24 cellular contexts compared by ENCODE assay signal in the genomic region with DNA sequence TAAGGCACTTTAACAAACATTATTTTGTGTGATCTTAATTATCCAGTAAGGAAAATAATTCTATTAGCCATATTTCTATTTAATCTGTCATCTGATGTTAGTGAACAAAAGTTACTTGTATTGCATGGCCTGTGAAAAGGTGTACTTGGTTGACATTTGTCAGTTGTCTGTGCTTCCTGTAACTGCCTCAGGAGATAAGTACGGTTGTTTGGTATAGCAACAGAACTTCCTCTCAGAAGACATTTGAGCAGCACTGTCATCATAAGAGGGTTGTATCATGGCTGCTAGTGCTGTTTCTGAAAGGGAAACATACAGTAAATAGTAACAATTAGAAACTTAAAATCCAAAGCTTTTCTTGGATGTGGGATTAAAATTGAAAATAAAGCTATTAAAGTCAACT. TPM values are rescaled to one million over a fixed set of nuclear protein-coding genes. Genes with fewer than 3 reads are reported as not detected.
DNase-seq lines count a peak whose midpoint lies in the region; ATAC-seq, FAIRE-seq and TF ChIP-seq lines count a peak whose summit lies in the region.
"Had no signal": no experiment of that assay in that cellular context is flagged by ENCODE, and none has a peak within 500 bp of the region (broad histone marks: within the 10 kb centered on the region; RNA-seq: fewer than 3 reads in every experiment).

No MANE protein-coding gene starts in this region.

- no peaks in the 10 kb centered on the region for H3K9me3 ChIP-seq in DND-41 (ENCODE audit: insufficient read depth, low read length, severe bottlenecking)
- H3K9me3 ChIP-seq in K562 (replicated peaks; ENCODE audit: control insufficient read depth, insufficient read depth, low read depth, low read length), result no peaks in the 10 kb centered on the region
- H3K9me3 ChIP-seq: BLaER1, heart right ventricle, left ventricle myocardium inferior, psoas muscle had no signal

- FAIRE-seq in K562 (lab: Jason Lieb, UNC), result peak; percentile 54

- 8% methylated on average over 1 of the region's 1 CpG for whole genome bisulfite sequencing in K562 (ENCODE audit: insufficient coverage, low coverage, missing lambda C conversion rate)

- H3K4me3 ChIP-seq in DND-41 (ENCODE audit: low read depth in 1 of 2, low read length in 2 of 2) (no peak overlapping the region), K562 (no peak overlapping the region)
- H3K4me3 ChIP-seq: BLaER1, cardiac muscle cell, heart right ventricle, left ventricle myocardium inferior, psoas muscle had no signal

- CTCF ChIA-PET in K562 (lab: Yijun Ruan, JAX; ENCODE audit: low intra/inter-chr PET ratio), result interaction anchor here (0.6 kb wide), 1 partner anchor 139 kb away, joined by 3 read pairs; no protein-coding TSS in a partner anchor

- no peak for TF ChIP-seq POLR2A in K562 (conservative IDR thresholded peaks at IDR 0.05)

- H3K9me3 Mint-ChIP-seq in activated CD4-positive, alpha-beta T cell treated with anti-CD3 and anti-CD28 coated beads, Interleukin-2, amount 10 ng/mL, durations not matched to agents 24 days and 14 days, result peaks cover 4% of the 10 kb centered on the region
- H3K9me3 Mint-ChIP-seq: activated T-helper 17 cell treated with anti-CD3 and anti-CD28 coated beads, Interleukin-2, amount 50 U/mL, for 72 hours; immature natural killer cell; neural crest cell had no signal

- H4K20me1 ChIP-seq in DND-41 (ENCODE audit: insufficient read depth, low read length), result no peaks in the 10 kb centered on the region
- no peaks in the 10 kb centered on the region for H4K20me1 ChIP-seq in K562 (replicated peaks; ENCODE audit: control insufficient read depth, insufficient read depth, low read length)
- H4K20me1 ChIP-seq: BLaER1 had no signal

- H3K27me3 ChIP-seq in DND-41 (ENCODE audit: insufficient read depth, low read length, poor library complexity) (no peaks in the 10 kb centered on the region), K562 (ENCODE audit: control insufficient read depth in 2 of 2, insufficient read depth in 2 of 2, low read length in 2 of 2) (no peaks in the 10 kb centered on the region)
- H3K27me3 ChIP-seq: BLaER1, cardiac muscle cell, heart right ventricle had no signal

- no peak for TF ChIP-seq RAD21 in K562 (CRISPR knock-in tag; conservative IDR thresholded peaks at IDR 0.05 in 1 of 2, IDR thresholded peaks at IDR 0.05 in 1 of 2)

- H3K36me3 Mint-ChIP-seq in activated CD4-positive, alpha-beta T cell treated with anti-CD3 and anti-CD28 coated beads, Interleukin-2, amount 10 ng/mL, durations not matched to agents 24 days and 14 days (ENCODE audit: low read depth), result peaks cover 29% of the 10 kb centered on the region

- H3K4me3 Mint-ChIP-seq in activated CD4-positive, alpha-beta T cell treated with anti-CD3 and anti-CD28 coated beads, Interleukin-2, amount 10 ng/mL, durations not matched to agents 24 days and 14 days, result peak overlapping the region; percentile 66
- H3K4me3 Mint-ChIP-seq: activated T-helper 17 cell treated with anti-CD3 and anti-CD28 coated beads, Interleukin-2, amount 50 U/mL, for 72 hours had no signal

- H3K36me3 ChIP-seq in DND-41 (ENCODE audit: insufficient read depth, low read length), result peaks cover 33% of the 10 kb centered on the region
- H3K36me3 ChIP-seq in K562 (ENCODE audit: control insufficient read depth, insufficient read depth, low read length), result peaks cover 44% of the 10 kb centered on the region

- H3K4me2 ChIP-seq in DND-41 (ENCODE audit: insufficient read depth, low read length), result peak overlapping the region; percentile 36; the same call in 1 of the 2 replicates
- H3K4me2 ChIP-seq in K562 (ENCODE audit: insufficient read depth, low read length), result no peak overlapping the region
- H3K4me2 ChIP-seq: BLaER1 had no signal

- no peak for TF ChIP-seq CTCF in DND-41 (IDR thresholded peaks at IDR 0.05; ENCODE audit: borderline replicate concordance, extremely low read depth, low read length, poor library complexity, severe bottlenecking)
- no peak for TF ChIP-seq CTCF in K562 (IDR thresholded peaks at IDR 0.05 in 2 of 3, conservative IDR thresholded peaks at IDR 0.05 in 1 of 3; ENCODE audit: insufficient read depth in 2 of 3, low read depth in 1 of 3, low read length in 3 of 3)

- POLR2A ChIA-PET in K562 (lab: Yijun Ruan, JAX), result interaction anchor here (1.1 kb wide), 1 partner anchor 11 kb away, joined by 3 read pairs; no protein-coding TSS in a partner anchor

- H3K27ac ChIP-seq in DND-41 (ENCODE audit: low read length), result no peak overlapping the region
- H3K27ac ChIP-seq in K562 (ENCODE audit: extremely low read depth, low read depth, low read length), result peak overlapping the region; percentile 55
- H3K27ac ChIP-seq: BLaER1, cardiac muscle cell, heart right ventricle, left ventricle myocardium inferior, psoas muscle, VCaP had no signal

- peaks cover 20% of the 10 kb centered on the region for H3K4me1 Mint-ChIP-seq in activated CD4-positive, alpha-beta T cell treated with anti-CD3 and anti-CD28 coated beads, Interleukin-2, amount 10 ng/mL, durations not matched to agents 24 days and 14 days

- in situ Hi-C loops in K562 (cut with MboI), result loop anchor here (25.0 kb wide), 1 partner anchor 759 kb away; no protein-coding TSS in a partner anchor

- H3K4me1 ChIP-seq in DND-41 (ENCODE audit: insufficient read depth, low read length) (peaks cover 36% of the 10 kb centered on the region), K562 (replicated peaks in 1 of 2; ENCODE audit: control insufficient read depth in 2 of 2, insufficient read depth in 2 of 2, low read length in 2 of 2) (peaks cover 0 to 11% of the 10 kb centered on the region in 2 experiments; a peak in 3 of 5 replicates)

- H3K27ac Mint-ChIP-seq in activated CD4-positive, alpha-beta T cell treated with anti-CD3 and anti-CD28 coated beads, Interleukin-2, amount 10 ng/mL, durations not matched to agents 24 days and 14 days, result peak overlapping the region; percentile 58
- H3K27ac Mint-ChIP-seq: activated T-helper 17 cell treated with anti-CD3 and anti-CD28 coated beads, Interleukin-2, amount 50 U/mL, for 72 hours had no signal

- intact Hi-C loops in activated CD4-positive, alpha-beta T cell treated with anti-CD3 and anti-CD28 coated beads, Interleukin-2, amount 10 ng/mL, durations not matched to agents 24 days and 14 days (cut with micrococcal nuclease), result loop anchor here (10.0 kb wide), 1 partner anchor 173 kb away; no protein-coding TSS in a partner anchor
- intact Hi-C loops in K562 (cut with micrococcal nuclease), result loop anchor here (2.0 kb wide), 1 partner anchor 113 kb away; a partner anchor contains a TSS

- DNase-seq in activated CD4-positive, alpha-beta T cell treated with anti-CD3 and anti-CD28 coated beads, Interleukin-2, amount 10 ng/mL, durations not matched to agents 24 days and 14 days, result peak; percentile 74
- DNase-seq in activated CD4-positive, alpha-beta T cell treated with anti-CD3 and anti-CD28 coated beads for 1 hour, result no peak
- DNase-seq in DND-41 (no peak), NOMO-1 treated with DMSO at 0.1 percent for 48 hours (lab: John Stamatoyannopoulos, UW; ENCODE audit: unreplicated experiment) (peak; percentile 36), K562 (ENCODE audit: extremely low read depth in 1 of 4, low spot score in 3 of 4) (peak in 3 of 4 experiments; percentile 18 to 62 (median 39)), NCI-H146 (lab: John Stamatoyannopoulos, UW) (no peak)
- no peak for DNase-seq in stimulated activated CD8-positive, alpha-beta memory T cell treated with anti-CD3 and anti-CD28 coated beads, Interleukin-4, amount 100 ng/mL, for 48 hours
- DNase-seq: amniotic stem cell; dermis blood vessel endothelial cell; heart right ventricle; immature natural killer cell; left ventricle myocardium inferior; NCI-H1105; NCI-H524; psoas muscle; stimulated activated CD4-positive, alpha-beta T cell treated with anti-CD3 and anti-CD28 coated beads, Interleukin-2, amount 100 ng/mL, for 24 hours had no signal

- H3K9me1 ChIP-seq in K562 (ENCODE audit: control insufficient read depth, insufficient read depth, low read length), result no peaks in the 10 kb centered on the region

- no peak overlapping the region for H3K9ac ChIP-seq in DND-41 (ENCODE audit: low read depth, low read length)
- H3K9ac ChIP-seq in K562 (ENCODE audit: insufficient read depth in 1 of 2, low read depth in 2 of 2, low read length in 2 of 2), result peak overlapping the region in 1 of 2 experiments; percentile 4; a peak in 1 of 4 replicates
- H3K9ac ChIP-seq: BLaER1 had no signal

- H2AFZ ChIP-seq in DND-41 (ENCODE audit: low read depth, low read length) (no peak overlapping the region), K562 (ENCODE audit: low read depth, low read length) (peak overlapping the region; percentile 18; the same call in 1 of the 2 replicates)

- TF ChIP-seq EP300 in K562 (IDR thresholded peaks at IDR 0.05; ENCODE audit: low read length), result peak; percentile 32; the same call in 1 of the 2 replicates

- BruUV-seq in K562 (replicated peaks; lab: Mats Ljungman, UMichigan), result no TSS peak

- H3K27me3 Mint-ChIP-seq in activated CD4-positive, alpha-beta T cell treated with anti-CD3 and anti-CD28 coated beads, Interleukin-2, amount 10 ng/mL, durations not matched to agents 24 days and 14 days, result no peaks in the 10 kb centered on the region
- H3K27me3 Mint-ChIP-seq: activated T-helper 17 cell treated with anti-CD3 and anti-CD28 coated beads, Interleukin-2, amount 50 U/mL, for 72 hours had no signal

- peaks cover 32% of the 10 kb centered on the region for H3K79me2 ChIP-seq in DND-41 (ENCODE audit: insufficient read depth, low read length)
- H3K79me2 ChIP-seq in K562 (ENCODE audit: control insufficient read depth, insufficient read depth, low read length), result peaks cover 30% of the 10 kb centered on the region

- ATAC-seq in DND-41 (ENCODE audit: insufficient read depth, low read depth), result no peak
- ATAC-seq in K562, result peak; percentile 14; the same call in 1 of the 3 replicates
- no peak for ATAC-seq in HG03039 (IDR thresholded peaks at IDR 0.05; ENCODE audit: unreplicated experiment)
- ATAC-seq: activated T-helper 17 cell treated with anti-CD3 and anti-CD28 coated beads, Interleukin-2, amount 50 U/mL, for 72 hours; heart right ventricle; psoas muscle; Right ventricle myocardium inferior had no signal

RNA-seq across cellular contexts. Expression of a gene that starts 3.4 kb away (rescaled TPM):
- total RNA-seq in activated CD4-positive, alpha-beta T cell treated with anti-CD3 and anti-CD28 coated beads, Interleukin-2, amount 10 ng/mL, durations not matched to agents 24 days and 14 days, result 11.2 and 11.3 TPM in 2 replicates
- total RNA-seq in K562 (2011; cell fraction: chromatin; rRNA removed; ENCODE audit: low replicate concordance), result 14.8 and 62.4 TPM in 2 replicates
- total RNA-seq in K562 (2011; cell fraction: nucleolus; rRNA removed), result 7.2 and 11.2 TPM in 2 replicates
- 16.9 and 26.7 TPM in 2 replicates for total RNA-seq in K562 (2011; cell fraction: nucleoplasm; rRNA removed)
- total RNA-seq in K562 (2014; rRNA removed) (16.1 and 23.0 TPM in 2 replicates), K562 (2014; rRNA removed; fragmentation: Illumina TruSeq; extraction: Trizol) (28.8 and 32.8 TPM in 2 replicates), K562 (2015; rRNA removed; fragmentation: Illumina TruSeq; extraction: Trizol) (21.6 and 23.2 TPM in 2 replicates), K562 (2021) (20.5 and 21.1 TPM in 2 replicates)
- polyA plus RNA-seq in K562 (2011; rRNA removed) (23.3 and 29.1 TPM in 2 replicates), K562 (2014; fragmentation: Illumina TruSeq; extraction: Trizol) (24.1 and 27.6 TPM in 2 replicates), K562 (2014; fragmentation: Nextera tagmentation; extraction: Ambion mirVana) (10 to 100 TPM; 25.3 to 32.8 TPM), K562 (2014; rRNA removed) (21.0 and 22.2 TPM in 2 replicates)
- polyA plus RNA-seq in K562 (2011; cell fraction: cytosol; rRNA removed), result 2.9 and 8.6 TPM in 2 replicates
- 11.3 and 18.2 TPM in 2 replicates for polyA plus RNA-seq in K562 (2011; cell fraction: nucleus; rRNA removed)
- 14.8 and 21.5 TPM in 2 replicates for polyA plus RNA-seq in K562 (2012)
- 34.2 and 40.8 TPM in 2 replicates for polyA minus RNA-seq in K562 (2011; rRNA and poly(A)+ RNA removed)
- polyA minus RNA-seq in K562 (2011; cell fraction: cytosol; rRNA and poly(A)+ RNA removed), result 8.4 and 11.3 TPM in 2 replicates
- 25.4 and 49.5 TPM in 2 replicates for polyA minus RNA-seq in K562 (2011; cell fraction: nucleus; rRNA and poly(A)+ RNA removed)

RNA-seq across cellular contexts. Expression of a gene that starts 3.8 kb away (rescaled TPM):
- 10.6 and 13.8 TPM in 2 replicates for total RNA-seq in activated CD4-positive, alpha-beta T cell treated with anti-CD3 and anti-CD28 coated beads, Interleukin-2, amount 10 ng/mL, durations not matched to agents 24 days and 14 days
- 15.9 and 42.0 TPM in 2 replicates for total RNA-seq in K562 (2011; cell fraction: chromatin; rRNA removed; ENCODE audit: low replicate concordance)
- 9.0 and 11.2 TPM in 2 replicates for total RNA-seq in K562 (2011; cell fraction: nucleolus; rRNA removed)
- total RNA-seq in K562 (2011; cell fraction: nucleoplasm; rRNA removed), result 16.9 and 21.1 TPM in 2 replicates
- 7.9 and 8.8 TPM in 2 replicates for total RNA-seq in K562 (2014; rRNA removed)
- 23.9 and 26.0 TPM in 2 replicates for total RNA-seq in K562 (2014; rRNA removed; fragmentation: Illumina TruSeq; extraction: Trizol)
- 20.5 and 23.3 TPM in 2 replicates for total RNA-seq in K562 (2015; rRNA removed; fragmentation: Illumina TruSeq; extraction: Trizol)
- total RNA-seq in K562 (2021), result 20.7 and 22.4 TPM in 2 replicates
- polyA plus RNA-seq in K562 (2011; rRNA removed), result 21.8 and 32.0 TPM in 2 replicates
- 5.3 and 14.3 TPM in 2 replicates for polyA plus RNA-seq in K562 (2011; cell fraction: cytosol; rRNA removed)
- 6.2 and 7.2 TPM in 2 replicates for polyA plus RNA-seq in K562 (2011; cell fraction: nucleus; rRNA removed)
- polyA plus RNA-seq in K562 (2012), result 18.9 and 59.8 TPM in 2 replicates
- polyA plus RNA-seq in K562 (2014; fragmentation: Illumina TruSeq; extraction: Trizol), result 29.6 and 31.3 TPM in 2 replicates
- polyA plus RNA-seq in K562 (2014; fragmentation: Nextera tagmentation; extraction: Ambion mirVana), result 10 to 100 TPM; 40.3 to 43.2 TPM
- 20.6 and 28.4 TPM in 2 replicates for polyA plus RNA-seq in K562 (2014; rRNA removed)
- 43.2 and 56.7 TPM in 2 replicates for polyA minus RNA-seq in K562 (2011; rRNA and poly(A)+ RNA removed)
- polyA minus RNA-seq in K562 (2011; cell fraction: cytosol; rRNA and poly(A)+ RNA removed), result 12.8 and 15.2 TPM in 2 replicates
- polyA minus RNA-seq in K562 (2011; cell fraction: nucleus; rRNA and poly(A)+ RNA removed), result 21.0 and 44.2 TPM in 2 replicates

RNA-seq across cellular contexts. Expression of a gene that starts 55.9 kb away (rescaled TPM):
- 0.09 TPM in 1 of 2 replicates, not detected in the other for total RNA-seq in activated CD4-positive, alpha-beta T cell treated with anti-CD3 and anti-CD28 coated beads, Interleukin-2, amount 10 ng/mL, durations not matched to agents 24 days and 14 days
- total RNA-seq in K562 (2011; cell fraction: chromatin; rRNA removed; ENCODE audit: low replicate concordance), result not detected in 2 replicates
- not detected in 2 replicates for total RNA-seq in K562 (2011; cell fraction: nucleolus; rRNA removed)
- total RNA-seq in K562 (2011; cell fraction: nucleoplasm; rRNA removed), result not detected in 2 replicates
- total RNA-seq in K562 (2014; rRNA removed) (0.14 TPM in 1 of 2 replicates, not detected in the other), K562 (2014; rRNA removed; fragmentation: Illumina TruSeq; extraction: Trizol) (0.10 TPM in 1 of 2 replicates, not detected in the other), K562 (2015; rRNA removed; fragmentation: Illumina TruSeq; extraction: Trizol) (not detected in 2 replicates), K562 (2021) (not detected in 2 replicates)
- polyA plus RNA-seq in K562 (2011; rRNA removed) (not detected in 2 replicates), K562 (2014; fragmentation: Illumina TruSeq; extraction: Trizol) (not detected in 2 replicates), K562 (2014; fragmentation: Nextera tagmentation; extraction: Ambion mirVana) (under 1 TPM in 1 of 2 experiments, not detected in 1; 0.04 TPM), K562 (2014; rRNA removed) (not detected in 2 replicates)
- not detected in 2 replicates for polyA plus RNA-seq in K562 (2011; cell fraction: cytosol; rRNA removed)
- polyA plus RNA-seq in K562 (2011; cell fraction: nucleus; rRNA removed), result 0.08 TPM in 1 of 2 replicates, not detected in the other
- polyA plus RNA-seq in K562 (2012), result 0.07 TPM in 1 of 2 replicates, not detected in the other
- polyA minus RNA-seq in K562 (2011; rRNA and poly(A)+ RNA removed), result 0.15 TPM in 1 of 2 replicates, not detected in the other
- not detected in 2 replicates for polyA minus RNA-seq in K562 (2011; cell fraction: cytosol; rRNA and poly(A)+ RNA removed)
- polyA minus RNA-seq in K562 (2011; cell fraction: nucleus; rRNA and poly(A)+ RNA removed), result 0.44 TPM in 1 of 2 replicates, not detected in the other
- total RNA-seq: activated T-helper 17 cell treated with anti-CD3 and anti-CD28 coated beads, Interleukin-2, amount 50 U/mL, for 72 hours; dermis blood vessel endothelial cell; G401 had no signal
- polyA plus RNA-seq: immature natural killer cell had no signal

Comparison
In these comparisons a context has a peak if more than half of its experiments do, and no peak if none do; other contexts are left out.
1. DNase-seq: peak in activated CD4-positive, alpha-beta T cell treated with anti-CD3 and anti-CD28 coated beads, Interleukin-2, amount 10 ng/mL, durations not matched to agents 24 days and 14 days (single experiment), NOMO-1 treated with DMSO at 0.1 percent for 48 hours (single experiment) and K562 (3 of 4); none in activated CD4-positive, alpha-beta T cell treated with anti-CD3 and anti-CD28 coated beads for 1 hour (single experiment), DND-41 (single experiment), NCI-H146 (single experiment) and stimulated activated CD8-positive, alpha-beta memory T cell treated with anti-CD3 and anti-CD28 coated beads, Interleukin-4, amount 100 ng/mL, for 48 hours (single experiment).